Comparison of ENCODE assay signal across 25 cellular contexts in the genomic region with DNA sequence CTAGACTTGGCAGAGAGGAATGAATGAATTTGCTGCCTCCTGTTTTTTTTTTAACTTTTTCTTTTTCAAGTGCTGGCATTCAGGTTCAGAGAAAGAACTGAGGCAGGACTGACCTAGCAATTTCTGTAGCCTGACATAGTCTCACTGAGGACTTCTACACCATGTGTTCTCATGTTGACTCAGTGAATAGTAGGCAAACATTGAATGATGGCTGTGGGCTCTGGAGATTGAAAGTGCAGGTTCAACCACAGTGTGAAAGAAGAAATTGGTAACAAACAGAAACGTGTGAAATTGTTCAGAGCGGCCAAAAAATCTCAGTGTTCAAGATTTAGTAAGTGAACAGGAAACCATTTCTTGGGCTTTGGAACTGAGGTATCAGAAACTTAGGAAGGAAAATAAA.
DNase-seq lines count a peak whose midpoint lies in the region; ATAC-seq and TF ChIP-seq lines count a peak whose summit lies in the region.
"Had no signal": no experiment of that assay in that cellular context is flagged by ENCODE, and none has a peak within 500 bp of the region (broad histone marks: within the 10 kb centered on the region; RNA-seq: fewer than 3 reads in every experiment).

No MANE protein-coding gene starts in this region.

- TF ChIP-seq CTCF in GM12864 (IDR thresholded peaks at IDR 0.05; ENCODE audit: low read depth, low read length, missing control alignments): no peak

- H3K4me3 Mint-ChIP-seq in activated T-helper 17 cell treated with anti-CD3 and anti-CD28 coated beads, Interleukin-2, amount 50 U/mL, for 72 hours: no peak overlapping the region
- H3K4me3 Mint-ChIP-seq: H9; neural crest cell; stimulated activated naive B cell treated with anti-CD40 and anti-IgM and Interleukin-4, amounts not matched to agents 10 μg/mL and 1 μg/mL and 100 μg/mL, for 72 hours had no signal

- H3K9me3 Mint-ChIP-seq in activated T-helper 17 cell treated with anti-CD3 and anti-CD28 coated beads, Interleukin-2, amount 50 U/mL, for 72 hours: no peaks in the 10 kb centered on the region
- H3K9me3 Mint-ChIP-seq: H9, neural crest cell had no signal

- H3K27ac Mint-ChIP-seq in activated T-helper 17 cell treated with anti-CD3 and anti-CD28 coated beads, Interleukin-2, amount 50 U/mL, for 72 hours: no peak overlapping the region
- H3K27ac Mint-ChIP-seq: stimulated activated naive B cell treated with anti-CD40 and anti-IgM and Interleukin-4, amounts not matched to agents 10 μg/mL and 1 μg/mL and 100 μg/mL, for 72 hours had no signal

- no peaks in the 10 kb centered on the region for H3K36me3 Mint-ChIP-seq in activated T-helper 17 cell treated with anti-CD3 and anti-CD28 coated beads, Interleukin-2, amount 50 U/mL, for 72 hours (ENCODE audit: low read depth)
- H3K36me3 Mint-ChIP-seq: stimulated activated naive B cell treated with anti-CD40 and anti-IgM and Interleukin-4, amounts not matched to agents 10 μg/mL and 1 μg/mL and 100 μg/mL, for 72 hours had no signal

- DNase-seq in GM12864 (ENCODE audit: low read depth) (peak; percentile 1), HCEC 1CT (no peak), germinal center (ENCODE audit: low spot score) (no peak)
- DNase-seq: activated naive CD4-positive, alpha-beta T cell treated with anti-CD3 and anti-CD28 coated beads, Interleukin-2, amount 50 U/mL, for 16 hours; activated T-cell treated with anti-CD3 and anti-CD28 coated beads, Interleukin-2, amount 50 U/mL, for 48 hours; aorta; central memory CD4-positive, alpha-beta T cell; foreskin fibroblast; H9; islet precursor cell; mucosa of descending colon; NCI-H1417 treated with DMSO at 0.1 percent for 48 hours; NCI-H524; OCI-M1; stimulated activated CD4-positive, alpha-beta T cell treated with anti-CD3 and anti-CD28 coated beads, Interleukin-1b, Interleukin-23, amount 100 ng/mL, for 48 hours; stimulated activated naive B cell treated with anti-CD40 and anti-IgM and Interleukin-4, amounts not matched to agents 10 μg/mL and 1 μg/mL and 100 μg/mL, for 72 hours had no signal

- no peaks in the 10 kb centered on the region for H3K4me1 Mint-ChIP-seq in activated T-helper 17 cell treated with anti-CD3 and anti-CD28 coated beads, Interleukin-2, amount 50 U/mL, for 72 hours
- H3K4me1 Mint-ChIP-seq: neural crest cell; stimulated activated naive B cell treated with anti-CD40 and anti-IgM and Interleukin-4, amounts not matched to agents 10 μg/mL and 1 μg/mL and 100 μg/mL, for 72 hours had no signal

- ATAC-seq in GM19035 (IDR thresholded peaks at IDR 0.05; ENCODE audit: unreplicated experiment): peak; percentile 73
- ATAC-seq in HG02798 (IDR thresholded peaks at IDR 0.05; ENCODE audit: poor library complexity, unreplicated experiment): peak; percentile 72
- ATAC-seq in HG03520 (IDR thresholded peaks at IDR 0.05; ENCODE audit: unreplicated experiment): peak; percentile 89
- no peak for ATAC-seq in HG03457 (IDR thresholded peaks at IDR 0.05; ENCODE audit: unreplicated experiment)
- ATAC-seq in activated T-helper 17 cell treated with anti-CD3 and anti-CD28 coated beads, Interleukin-2, amount 50 U/mL, for 72 hours (replicated peaks): no peak
- ATAC-seq: mucosa of descending colon; Right ventricle myocardium inferior; stimulated activated naive B cell treated with anti-CD40 and anti-IgM and Interleukin-4, amounts not matched to agents 10 μg/mL and 1 μg/mL and 100 μg/mL, for 72 hours had no signal

- peaks cover 14% of the 10 kb centered on the region for H3K27me3 Mint-ChIP-seq in activated T-helper 17 cell treated with anti-CD3 and anti-CD28 coated beads, Interleukin-2, amount 50 U/mL, for 72 hours
- H3K27me3 Mint-ChIP-seq: stimulated activated naive B cell treated with anti-CD40 and anti-IgM and Interleukin-4, amounts not matched to agents 10 μg/mL and 1 μg/mL and 100 μg/mL, for 72 hours had no signal

- no peak overlapping the region for H3K4me3 ChIP-seq in GM12864 (ENCODE audit: low read depth, low read length)
- H3K4me3 ChIP-seq: BLaER1 treated with 17β-estradiol and CSF1 and Interleukin-3, amounts not matched to agents 10 nM and 100 nM; mucosa of descending colon; prostate gland had no signal

Comparison
In these comparisons a context has a peak if more than half of its experiments do, and no peak if none do; other contexts are left out.
1. ATAC-seq: peak in GM19035 (single experiment), HG02798 (single experiment) and HG03520 (single experiment); none in HG03457 (single experiment) and activated T-helper 17 cell treated with anti-CD3 and anti-CD28 coated beads, Interleukin-2, amount 50 U/mL, for 72 hours (single experiment).